ENCODE assay signal across 13 cellular contexts in the genomic region with DNA sequence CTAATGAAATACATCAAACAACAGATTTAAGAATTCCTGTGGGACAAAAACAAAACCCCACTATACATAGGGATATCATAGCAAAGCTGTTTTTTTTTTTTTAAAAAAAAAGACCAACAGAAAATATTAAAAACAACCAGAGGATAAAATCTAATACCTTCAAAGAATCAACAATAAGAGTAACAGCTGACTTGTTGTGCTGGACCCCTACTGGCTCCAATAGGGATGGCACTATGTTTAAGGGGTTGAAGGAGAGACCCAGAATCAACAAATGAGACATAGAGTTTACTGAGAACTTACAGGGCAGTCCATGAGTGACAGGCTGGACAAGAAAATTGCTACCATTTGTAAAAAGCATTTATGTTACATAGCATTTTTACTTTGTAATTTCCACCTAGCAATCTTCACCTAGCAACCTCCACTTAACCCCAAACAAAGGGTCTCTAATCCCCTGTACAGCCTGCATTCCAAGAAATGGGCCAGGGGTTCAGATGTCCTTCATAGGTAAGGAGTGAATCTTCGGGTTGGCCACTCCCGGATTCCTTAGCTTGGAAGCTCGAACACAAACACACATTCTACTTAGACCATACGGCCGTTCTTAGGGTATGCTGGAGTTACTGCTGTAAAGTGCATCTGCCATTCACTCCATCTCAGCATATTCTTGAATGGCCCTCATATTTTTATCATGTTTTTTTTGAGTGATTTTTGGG. TPM values are rescaled to one million over a fixed set of nuclear protein-coding genes. Genes with fewer than 3 reads are reported as not detected.
DNase-seq lines count a peak whose midpoint lies in the region; ATAC-seq, FAIRE-seq and TF ChIP-seq lines count a peak whose summit lies in the region.
"Had no signal": no experiment of that assay in that cellular context is flagged by ENCODE, and none has a peak within 500 bp of the region (broad histone marks: within the 10 kb centered on the region; RNA-seq: fewer than 3 reads in every experiment).

No MANE protein-coding gene starts in this region.

- H3K79me2 ChIP-seq in DND-41 (ENCODE audit: insufficient read depth, low read length) (no peaks in the 10 kb centered on the region), PC-9 (ENCODE audit: low read depth) (no peaks in the 10 kb centered on the region)
- H3K79me2 ChIP-seq: parathyroid adenoma had no signal

- POLR2A ChIA-PET in PC-9 (lab: Charles Lee; ENCODE audit: unreplicated experiment) = no interaction called here

- BruUV-seq in PC-9 (replicated peaks; lab: Mats Ljungman, UMichigan) = no TSS peak

- TF ChIP-seq CTCF in DND-41 (IDR thresholded peaks at IDR 0.05; ENCODE audit: borderline replicate concordance, extremely low read depth, low read length, poor library complexity, severe bottlenecking) (peak; percentile 45), PC-9 (conservative IDR thresholded peaks at IDR 0.05) (peak; percentile 25; the same call in 1 of the 2 replicates), gastrocnemius medialis (IDR thresholded peaks at IDR 0.05 in 4 of 5, conservative IDR thresholded peaks at IDR 0.05 in 1 of 5) (no peak)

- H2AFZ ChIP-seq in DND-41 (ENCODE audit: low read depth, low read length) (no peak overlapping the region), PC-9 (no peak overlapping the region)
- H2AFZ ChIP-seq: parathyroid adenoma had no signal

- intact Hi-C loops in PC-9 (cut with micrococcal nuclease; ENCODE audit: unreplicated experiment) (loop anchor here (5.0 kb wide), 2 partner anchors 271 to 796 kb away; no protein-coding TSS in a partner anchor), gastrocnemius medialis (cut with DNase I; ENCODE audit: low total_unique reads) (no loop called here)

- H3F3A ChIP-seq in PC-9 (ENCODE audit: insufficient read depth, low read depth) = no peaks in the 10 kb centered on the region

- in situ Hi-C loops in gastrocnemius medialis (cut with MboI; ENCODE audit: low sequenced_read_pairs in 4 of 4) = no loop called here

- no peaks in the 10 kb centered on the region for H3K36me3 ChIP-seq in DND-41 (ENCODE audit: insufficient read depth, low read length)
- no peaks in the 10 kb centered on the region for H3K36me3 ChIP-seq in PC-9 (ENCODE audit: low read depth)
- H3K36me3 ChIP-seq in gastrocnemius medialis = no peaks in the 10 kb centered on the region

- H3K4me3 ChIP-seq in DND-41 (ENCODE audit: low read depth in 1 of 2, low read length in 2 of 2) (no peak overlapping the region), PC-9 (no peak overlapping the region), gastrocnemius medialis (no peak overlapping the region)

- CTCF ChIA-PET in PC-9 (lab: Charles Lee) = interaction anchor here (0.5 to 0.6 kb wide), 2 partner anchors 105 to 562 kb away, joined by 3 read pairs; no protein-coding TSS in a partner anchor

- DNase-seq in DND-41 (no peak), H54 (ENCODE audit: insufficient read length, low spot score) (peak; percentile 5), PC-9 (no peak), islet precursor cell (peak; percentile 60), hypothalamus (lab: John Stamatoyannopoulos, UW) (no peak), NCI-H1436 treated with DMSO at 0.1 percent for 48 hours (lab: John Stamatoyannopoulos, UW) (no peak), gastrocnemius medialis (no peak), NCI-H446 treated with DMSO at 0.1 percent for 48 hours (lab: John Stamatoyannopoulos, UW) (no peak)
- DNase-seq: activated naive CD8-positive, alpha-beta T cell treated with anti-CD3 and anti-CD28 coated beads, Interleukin-2, amount 10 ng/mL, durations not matched to agents 7 days and 5 days; NCI-H1436; stimulated activated CD8-positive, alpha-beta memory T cell treated with anti-CD3 and anti-CD28 coated beads, Interleukin-4, amount 100 ng/mL, for 48 hours; T1000 had no signal

- ATAC-seq in DND-41 (ENCODE audit: insufficient read depth, low read depth) (peak; percentile 63), gastrocnemius medialis (no peak)

- no peak for FAIRE-seq in H54 (lab: Jason Lieb, UNC)

- H4K20me1 ChIP-seq in DND-41 (ENCODE audit: insufficient read depth, low read length) = no peaks in the 10 kb centered on the region
- no peaks in the 10 kb centered on the region for H4K20me1 ChIP-seq in PC-9 (ENCODE audit: insufficient read depth)

- H3K4me1 ChIP-seq in DND-41 (ENCODE audit: insufficient read depth, low read length) (peaks cover 5% of the 10 kb centered on the region; the same call in 1 of the 2 replicates), PC-9 (replicated peaks; ENCODE audit: insufficient read depth) (no peaks in the 10 kb centered on the region), gastrocnemius medialis (no peaks in the 10 kb centered on the region)
- H3K4me1 ChIP-seq: parathyroid adenoma had no signal

- H3K9me3 ChIP-seq in DND-41 (ENCODE audit: insufficient read depth, low read length, severe bottlenecking) = no peaks in the 10 kb centered on the region
- no peaks in the 10 kb centered on the region for H3K9me3 ChIP-seq in PC-9 (ENCODE audit: insufficient read depth, low read depth)
- H3K9me3 ChIP-seq in gastrocnemius medialis = no peaks in the 10 kb centered on the region

- H3K27ac ChIP-seq in DND-41 (ENCODE audit: low read length) = no peak overlapping the region
- no peak overlapping the region for H3K27ac ChIP-seq in PC-9
- no peak overlapping the region for H3K27ac ChIP-seq in gastrocnemius medialis
- H3K27ac ChIP-seq: parathyroid adenoma had no signal

- TF ChIP-seq POLR2A in H54 (IDR thresholded peaks at IDR 0.05; ENCODE audit: low read depth, low read length) (no peak), gastrocnemius medialis (IDR thresholded peaks at IDR 0.05) (no peak)

- H3K9me2 ChIP-seq in PC-9 (ENCODE audit: insufficient read depth) = no peaks in the 10 kb centered on the region

- H3K4me2 ChIP-seq in DND-41 (ENCODE audit: insufficient read depth, low read length) = no peak overlapping the region
- no peak overlapping the region for H3K4me2 ChIP-seq in PC-9

- H3K27me3 ChIP-seq in DND-41 (ENCODE audit: insufficient read depth, low read length, poor library complexity) = no peaks in the 10 kb centered on the region
- no peaks in the 10 kb centered on the region for H3K27me3 ChIP-seq in PC-9 (ENCODE audit: insufficient read depth, low read depth)
- no peaks in the 10 kb centered on the region for H3K27me3 ChIP-seq in gastrocnemius medialis

- no peak overlapping the region for H3K9ac ChIP-seq in DND-41 (ENCODE audit: low read depth, low read length)
- H3K9ac ChIP-seq: parathyroid adenoma had no signal

RNA-seq across cellular contexts. Expression of a gene that starts 25.8 kb away (rescaled TPM):
- total RNA-seq in PC-9 (2021) (not detected in 2 replicates), gastrocnemius medialis (not detected)
- total RNA-seq: activated naive CD8-positive, alpha-beta T cell treated with anti-CD3 and anti-CD28 coated beads, Interleukin-2, amount 10 ng/mL, durations not matched to agents 7 days and 5 days had no signal

Comparison
In these comparisons a context has a peak if more than half of its experiments do, and no peak if none do; other contexts are left out.
1. DNase-seq: peak in H54 (single experiment) and islet precursor cell (single experiment); none in DND-41 (single experiment), PC-9 (0 of 2), hypothalamus (0 of 51), NCI-H1436 treated with DMSO at 0.1 percent for 48 hours (single experiment), gastrocnemius medialis (0 of 2) and NCI-H446 treated with DMSO at 0.1 percent for 48 hours (single experiment).
2. CTCF ChIP-seq: peak in DND-41 (single experiment) and PC-9 (single experiment); none in gastrocnemius medialis (0 of 5).